1 cellular context compared by ENCODE assay signal in genomic region chr2:152166633-152167032, GRCh38.
TF ChIP-seq lines count a peak whose summit lies in the region.

No MANE protein-coding gene starts in this region.

TF ChIP-seq in WTC11, 78 proteins besides CTCF, POLR2A, EP300 and RAD21 (continued from another document):
- TF ChIP-seq ZBTB43 (CRISPR knock-in tag; IDR thresholded peaks at IDR 0.05) (no peak), ATF2 (CRISPR knock-in tag; IDR thresholded peaks at IDR 0.05; ENCODE audit: borderline replicate concordance, low read depth) (no peak)
TF ChIP-seq in WTC11: peak in this region for 0.
